ENCODE assay signal across 1 cellular context in the genomic region with DNA sequence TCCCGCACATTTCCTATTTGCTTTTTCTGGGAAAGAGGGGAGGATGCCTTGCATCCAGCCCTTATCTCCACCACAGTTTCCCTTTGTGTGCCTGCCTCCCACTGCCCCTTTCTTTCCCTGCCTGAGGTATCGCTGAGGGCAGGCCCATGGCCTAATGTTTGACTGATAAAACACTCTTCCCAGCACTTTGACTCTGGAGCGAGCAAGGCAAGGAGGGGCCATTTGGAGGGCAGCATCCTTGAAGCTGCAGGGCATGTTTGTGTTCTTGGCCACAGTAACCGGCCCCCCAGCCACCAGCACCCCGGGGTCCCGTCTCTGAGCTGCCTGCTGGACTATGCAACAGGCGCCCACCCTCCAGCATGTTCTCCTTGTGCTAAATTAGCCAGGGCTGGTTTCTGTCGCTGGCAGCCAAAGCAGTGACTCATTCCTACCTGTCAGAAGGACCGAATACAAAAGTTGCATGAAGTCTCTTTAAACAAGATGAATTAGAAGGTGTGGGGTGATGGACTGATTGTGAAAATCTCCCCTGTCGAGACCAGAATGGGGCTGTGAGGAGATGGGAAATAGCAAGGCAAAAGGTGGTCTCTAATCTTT.
TF ChIP-seq lines count a peak whose summit lies in the region.

No MANE protein-coding gene starts in this region.

TF ChIP-seq in GM23338, 12 proteins besides CTCF, POLR2A, EP300 and RAD21:
- no peak for TF ChIP-seq CREB1 (CRISPR knock-in tag; IDR thresholded peaks at IDR 0.05; ENCODE audit: low read depth)
- TF ChIP-seq NANOG (IDR thresholded peaks at IDR 0.05; ENCODE audit: borderline replicate concordance), result no peak
- TF ChIP-seq ZNF114 (CRISPR knock-in tag; IDR thresholded peaks at IDR 0.05), result no peak
- no peak for TF ChIP-seq POLR2AphosphoS5 (IDR thresholded peaks at IDR 0.05; ENCODE audit: low read depth)
- TF ChIP-seq, protein P1, sequence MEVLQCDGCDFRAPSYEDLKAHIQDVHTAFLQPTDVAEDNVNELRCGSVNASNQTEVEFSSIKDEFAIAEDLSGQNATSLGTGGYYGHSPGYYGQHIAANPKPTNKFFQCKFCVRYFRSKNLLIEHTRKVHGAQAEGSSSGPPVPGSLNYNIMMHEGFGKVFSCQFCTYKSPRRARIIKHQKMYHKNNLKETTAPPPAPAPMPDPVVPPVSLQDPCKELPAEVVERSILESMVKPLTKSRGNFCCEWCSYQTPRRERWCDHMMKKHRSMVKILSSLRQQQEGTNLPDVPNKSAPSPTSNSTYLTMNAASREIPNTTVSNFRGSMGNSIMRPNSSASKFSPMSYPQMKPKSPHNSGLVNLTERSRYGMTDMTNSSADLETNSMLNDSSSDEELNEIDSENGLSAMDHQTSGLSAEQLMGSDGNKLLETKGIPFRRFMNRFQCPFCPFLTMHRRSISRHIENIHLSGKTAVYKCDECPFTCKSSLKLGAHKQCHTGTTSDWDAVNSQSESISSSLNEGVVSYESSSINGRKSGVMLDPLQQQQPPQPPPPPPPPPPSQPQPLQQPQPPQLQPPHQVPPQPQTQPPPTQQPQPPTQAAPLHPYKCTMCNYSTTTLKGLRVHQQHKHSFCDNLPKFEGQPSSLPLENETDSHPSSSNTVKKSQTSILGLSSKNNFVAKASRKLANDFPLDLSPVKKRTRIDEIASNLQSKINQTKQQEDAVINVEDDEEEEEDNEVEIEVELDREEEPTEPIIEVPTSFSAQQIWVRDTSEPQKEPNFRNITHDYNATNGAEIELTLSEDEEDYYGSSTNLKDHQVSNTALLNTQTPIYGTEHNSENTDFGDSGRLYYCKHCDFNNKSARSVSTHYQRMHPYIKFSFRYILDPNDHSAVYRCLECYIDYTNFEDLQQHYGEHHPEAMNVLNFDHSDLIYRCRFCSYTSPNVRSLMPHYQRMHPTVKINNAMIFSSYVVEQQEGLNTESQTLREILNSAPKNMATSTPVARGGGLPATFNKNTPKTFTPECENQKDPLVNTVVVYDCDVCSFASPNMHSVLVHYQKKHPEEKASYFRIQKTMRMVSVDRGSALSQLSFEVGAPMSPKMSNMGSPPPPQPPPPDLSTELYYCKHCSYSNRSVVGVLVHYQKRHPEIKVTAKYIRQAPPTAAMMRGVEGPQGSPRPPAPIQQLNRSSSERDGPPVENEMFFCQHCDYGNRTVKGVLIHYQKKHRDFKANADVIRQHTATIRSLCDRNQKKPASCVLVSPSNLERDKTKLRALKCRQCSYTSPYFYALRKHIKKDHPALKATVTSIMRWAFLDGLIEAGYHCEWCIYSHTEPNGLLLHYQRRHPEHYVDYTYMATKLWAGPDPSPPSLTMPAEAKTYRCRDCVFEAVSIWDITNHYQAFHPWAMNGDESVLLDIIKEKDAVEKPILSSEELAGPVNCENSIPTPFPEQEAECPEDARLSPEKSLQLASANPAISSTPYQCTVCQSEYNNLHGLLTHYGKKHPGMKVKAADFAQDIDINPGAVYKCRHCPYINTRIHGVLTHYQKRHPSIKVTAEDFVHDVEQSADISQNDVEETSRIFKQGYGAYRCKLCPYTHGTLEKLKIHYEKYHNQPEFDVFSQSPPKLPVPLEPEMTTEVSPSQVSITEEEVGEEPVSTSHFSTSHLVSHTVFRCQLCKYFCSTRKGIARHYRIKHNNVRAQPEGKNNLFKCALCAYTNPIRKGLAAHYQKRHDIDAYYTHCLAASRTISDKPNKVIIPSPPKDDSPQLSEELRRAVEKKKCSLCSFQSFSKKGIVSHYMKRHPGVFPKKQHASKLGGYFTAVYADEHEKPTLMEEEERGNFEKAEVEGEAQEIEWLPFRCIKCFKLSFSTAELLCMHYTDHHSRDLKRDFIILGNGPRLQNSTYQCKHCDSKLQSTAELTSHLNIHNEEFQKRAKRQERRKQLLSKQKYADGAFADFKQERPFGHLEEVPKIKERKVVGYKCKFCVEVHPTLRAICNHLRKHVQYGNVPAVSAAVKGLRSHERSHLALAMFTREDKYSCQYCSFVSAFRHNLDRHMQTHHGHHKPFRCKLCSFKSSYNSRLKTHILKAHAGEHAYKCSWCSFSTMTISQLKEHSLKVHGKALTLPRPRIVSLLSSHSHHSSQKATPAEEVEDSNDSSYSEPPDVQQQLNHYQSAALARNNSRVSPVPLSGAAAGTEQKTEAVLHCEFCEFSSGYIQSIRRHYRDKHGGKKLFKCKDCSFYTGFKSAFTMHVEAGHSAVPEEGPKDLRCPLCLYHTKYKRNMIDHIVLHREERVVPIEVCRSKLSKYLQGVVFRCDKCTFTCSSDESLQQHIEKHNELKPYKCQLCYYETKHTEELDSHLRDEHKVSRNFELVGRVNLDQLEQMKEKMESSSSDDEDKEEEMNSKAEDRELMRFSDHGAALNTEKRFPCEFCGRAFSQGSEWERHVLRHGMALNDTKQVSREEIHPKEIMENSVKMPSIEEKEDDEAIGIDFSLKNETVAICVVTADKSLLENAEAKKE (CRISPR knock-in tag; IDR thresholded peaks at IDR 0.05), result no peak
- no peak for TF ChIP-seq STAT1 (IDR thresholded peaks at IDR 0.05; ENCODE audit: unreplicated experiment)
- TF ChIP-seq, protein P2, sequence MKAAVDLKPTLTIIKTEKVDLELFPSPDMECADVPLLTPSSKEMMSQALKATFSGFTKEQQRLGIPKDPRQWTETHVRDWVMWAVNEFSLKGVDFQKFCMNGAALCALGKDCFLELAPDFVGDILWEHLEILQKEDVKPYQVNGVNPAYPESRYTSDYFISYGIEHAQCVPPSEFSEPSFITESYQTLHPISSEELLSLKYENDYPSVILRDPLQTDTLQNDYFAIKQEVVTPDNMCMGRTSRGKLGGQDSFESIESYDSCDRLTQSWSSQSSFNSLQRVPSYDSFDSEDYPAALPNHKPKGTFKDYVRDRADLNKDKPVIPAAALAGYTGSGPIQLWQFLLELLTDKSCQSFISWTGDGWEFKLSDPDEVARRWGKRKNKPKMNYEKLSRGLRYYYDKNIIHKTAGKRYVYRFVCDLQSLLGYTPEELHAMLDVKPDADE (IDR thresholded peaks at IDR 0.05), result no peak
- no peak for TF ChIP-seq EZH2 (IDR thresholded peaks at IDR 0.05; ENCODE audit: low read depth, unreplicated experiment)
- TF ChIP-seq JUNB (IDR thresholded peaks at IDR 0.05; ENCODE audit: unreplicated experiment), result no peak
- no peak for TF ChIP-seq EZH2phosphoT487 (IDR thresholded peaks at IDR 0.05; ENCODE audit: unreplicated experiment)
- no peak for TF ChIP-seq ZNF331 (CRISPR knock-in tag; IDR thresholded peaks at IDR 0.05; ENCODE audit: low read depth)
- TF ChIP-seq, protein P3, sequence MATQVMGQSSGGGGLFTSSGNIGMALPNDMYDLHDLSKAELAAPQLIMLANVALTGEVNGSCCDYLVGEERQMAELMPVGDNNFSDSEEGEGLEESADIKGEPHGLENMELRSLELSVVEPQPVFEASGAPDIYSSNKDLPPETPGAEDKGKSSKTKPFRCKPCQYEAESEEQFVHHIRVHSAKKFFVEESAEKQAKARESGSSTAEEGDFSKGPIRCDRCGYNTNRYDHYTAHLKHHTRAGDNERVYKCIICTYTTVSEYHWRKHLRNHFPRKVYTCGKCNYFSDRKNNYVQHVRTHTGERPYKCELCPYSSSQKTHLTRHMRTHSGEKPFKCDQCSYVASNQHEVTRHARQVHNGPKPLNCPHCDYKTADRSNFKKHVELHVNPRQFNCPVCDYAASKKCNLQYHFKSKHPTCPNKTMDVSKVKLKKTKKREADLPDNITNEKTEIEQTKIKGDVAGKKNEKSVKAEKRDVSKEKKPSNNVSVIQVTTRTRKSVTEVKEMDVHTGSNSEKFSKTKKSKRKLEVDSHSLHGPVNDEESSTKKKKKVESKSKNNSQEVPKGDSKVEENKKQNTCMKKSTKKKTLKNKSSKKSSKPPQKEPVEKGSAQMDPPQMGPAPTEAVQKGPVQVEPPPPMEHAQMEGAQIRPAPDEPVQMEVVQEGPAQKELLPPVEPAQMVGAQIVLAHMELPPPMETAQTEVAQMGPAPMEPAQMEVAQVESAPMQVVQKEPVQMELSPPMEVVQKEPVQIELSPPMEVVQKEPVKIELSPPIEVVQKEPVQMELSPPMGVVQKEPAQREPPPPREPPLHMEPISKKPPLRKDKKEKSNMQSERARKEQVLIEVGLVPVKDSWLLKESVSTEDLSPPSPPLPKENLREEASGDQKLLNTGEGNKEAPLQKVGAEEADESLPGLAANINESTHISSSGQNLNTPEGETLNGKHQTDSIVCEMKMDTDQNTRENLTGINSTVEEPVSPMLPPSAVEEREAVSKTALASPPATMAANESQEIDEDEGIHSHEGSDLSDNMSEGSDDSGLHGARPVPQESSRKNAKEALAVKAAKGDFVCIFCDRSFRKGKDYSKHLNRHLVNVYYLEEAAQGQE (IDR thresholded peaks at IDR 0.05; ENCODE audit: unreplicated experiment), result no peak
